9 cellular contexts compared by ENCODE assay signal in genomic region chr19:7013678-7014077, GRCh38. TPM values are rescaled to one million over a fixed set of nuclear protein-coding genes. Genes with fewer than 3 reads are reported as not detected.
DNase-seq lines count a peak whose midpoint lies in the region; ATAC-seq and TF ChIP-seq lines count a peak whose summit lies in the region.
"Had no signal": no experiment of that assay in that cellular context is flagged by ENCODE, and none has a peak within 500 bp of the region (broad histone marks: within the 10 kb centered on the region; RNA-seq: fewer than 3 reads in every experiment).

No MANE protein-coding gene starts in this region.

- BruUV-seq in PC-9 (replicated peaks; lab: Mats Ljungman, UMichigan), result no TSS peak

- DNase-seq in GM23248, result peak; percentile 42
- peak; percentile 55 for DNase-seq in RWPE1 (ENCODE audit: low spot score)
- DNase-seq in inferior parietal cortex (ENCODE audit: extremely low spot score), result peak; percentile 7
- DNase-seq in heart left ventricle, result no peak
- DNase-seq in C1 segment of cervical spinal cord (lab: John Stamatoyannopoulos, UW), result no peak
- DNase-seq in PC-9, result no peak
- DNase-seq: aorta had no signal

- POLR2A ChIA-PET in RWPE1 (lab: Yijun Ruan, JAX; ENCODE audit: low non-redundant PET) (no interaction called here), PC-9 (lab: Charles Lee; ENCODE audit: unreplicated experiment) (no interaction called here)

- WGBS in GM23248 (ENCODE audit: low coverage in 1 of 2, low lambda C conversion rate in 2 of 2, missing lambda C conversion rate in 2 of 2), 2 experiments, result 50 to 57% methylated on average over 4 of the region's 4 CpGs
- WGBS in heart left ventricle, 4 donors, result 64 to 71% (median 68%) methylated on average over 4 of the region's 4 CpGs

- H3K9me2 ChIP-seq in GM23248 (ENCODE audit: insufficient read depth) (no peaks in the 10 kb centered on the region), PC-9 (ENCODE audit: insufficient read depth) (no peaks in the 10 kb centered on the region)

- H3K4me3 ChIP-seq in GM23248 (no peak overlapping the region), heart left ventricle (no peak overlapping the region), PC-9 (no peak overlapping the region)
- H3K4me3 ChIP-seq: SK-N-MC had no signal

- in situ Hi-C loops in GM23248 (cut with MboI), result no loop called here

- H2AFZ ChIP-seq in GM23248, result no peak overlapping the region
- H2AFZ ChIP-seq in PC-9, result no peak overlapping the region

- H3F3A ChIP-seq in GM23248 (ENCODE audit: insufficient read depth), result peaks cover 9% of the 10 kb centered on the region; the same call in 1 of the 2 replicates
- H3F3A ChIP-seq in PC-9 (ENCODE audit: insufficient read depth, low read depth), result no peaks in the 10 kb centered on the region

- H3K36me3 ChIP-seq in GM23248 (ENCODE audit: low read depth), result no peaks in the 10 kb centered on the region
- H3K36me3 ChIP-seq in heart left ventricle, result no peaks in the 10 kb centered on the region
- H3K36me3 ChIP-seq in PC-9 (ENCODE audit: low read depth), result no peaks in the 10 kb centered on the region

- H4K20me1 ChIP-seq in GM23248 (ENCODE audit: insufficient read depth) (no peaks in the 10 kb centered on the region), PC-9 (ENCODE audit: insufficient read depth) (no peaks in the 10 kb centered on the region)

- H3K27me3 ChIP-seq in GM23248 (replicated peaks; ENCODE audit: insufficient read depth), result 0 out of 2 replicates have a peak, but pooled peaks cover 4% of the 10 kb centered on the region
- peaks cover 0 to 24% (median 3%) of the 10 kb centered on the region in 9 donors for H3K27me3 ChIP-seq in heart left ventricle
- H3K27me3 ChIP-seq in PC-9 (ENCODE audit: insufficient read depth, low read depth), result peaks cover 27% of the 10 kb centered on the region

- intact Hi-C loops in heart left ventricle (cut with DNase I) (no loop called here), PC-9 (cut with micrococcal nuclease; ENCODE audit: unreplicated experiment) (no loop called here)

- no peak for ATAC-seq in heart left ventricle

- H3K4me2 ChIP-seq in GM23248 (ENCODE audit: unreplicated experiment), result no peak overlapping the region
- no peak overlapping the region for H3K4me2 ChIP-seq in PC-9

- no peaks in the 10 kb centered on the region for H3K9me3 ChIP-seq in GM23248 (ENCODE audit: low read depth)
- peaks cover 0 to 5% (median 0%) of the 10 kb centered on the region in 12 donors for H3K9me3 ChIP-seq in heart left ventricle
- no peaks in the 10 kb centered on the region for H3K9me3 ChIP-seq in PC-9 (ENCODE audit: insufficient read depth, low read depth)

- CTCF ChIA-PET in RWPE1 (lab: Yijun Ruan, JAX), result interaction anchor here (0.7 kb wide), 1 partner anchor 341 kb away, joined by 3 read pairs; no protein-coding TSS in a partner anchor
- CTCF ChIA-PET in PC-9 (lab: Charles Lee), result no interaction called here

- H3K79me2 ChIP-seq in GM23248 (ENCODE audit: insufficient read depth) (no peaks in the 10 kb centered on the region), PC-9 (ENCODE audit: low read depth) (no peaks in the 10 kb centered on the region)

- TF ChIP-seq POLR2A in heart left ventricle (IDR thresholded peaks at IDR 0.05), result no peak

- H3K9ac ChIP-seq in GM23248, result no peak overlapping the region

- no peak overlapping the region for H3K27ac ChIP-seq in GM23248
- no peak overlapping the region for H3K27ac ChIP-seq in RWPE1
- peak overlapping the region in 1 of 12 donors; percentile 34 for H3K27ac ChIP-seq in heart left ventricle
- no peak overlapping the region for H3K27ac ChIP-seq in PC-9
- H3K27ac ChIP-seq: SK-N-MC had no signal

- H3K4me1 ChIP-seq in GM23248 (ENCODE audit: insufficient read depth) (no peaks in the 10 kb centered on the region), heart left ventricle (peaks cover 0 to 17% (median 0%) of the 10 kb centered on the region in 12 donors), PC-9 (replicated peaks; ENCODE audit: insufficient read depth) (no peaks in the 10 kb centered on the region)

- no peak for TF ChIP-seq CTCF in RWPE1 (conservative IDR thresholded peaks at IDR 0.05; ENCODE audit: low read depth)
- TF ChIP-seq CTCF in heart left ventricle (IDR thresholded peaks at IDR 0.05), result no peak
- TF ChIP-seq CTCF in PC-9 (conservative IDR thresholded peaks at IDR 0.05), result no peak

RNA-seq across cellular contexts. Expression of gene MBD3L2B, which starts 7.6 kb away (rescaled TPM):
- not detected in 2 replicates for total RNA-seq in GM23248 (2014; rRNA removed; shearing (Covaris generic))
- polyA plus RNA-seq in GM23248 (2016; fragmentation: Nextera tagmentation; extraction: Ambion mirVana) (not detected in 2 replicates), heart left ventricle (not detected)
- total RNA-seq in heart left ventricle (not detected), PC-9 (2021) (not detected in 2 replicates)
- total RNA-seq: aorta, pulmonary artery endothelial cell had no signal
- polyA plus RNA-seq: aorta had no signal

RNA-seq across cellular contexts. Expression of gene MBD3L5, which starts 16.7 kb away (rescaled TPM):
- not detected in 2 replicates for total RNA-seq in GM23248 (2014; rRNA removed; shearing (Covaris generic))
- polyA plus RNA-seq in GM23248 (2016; fragmentation: Nextera tagmentation; extraction: Ambion mirVana) (not detected in 2 replicates), heart left ventricle (not detected)
- total RNA-seq in heart left ventricle (not detected), PC-9 (2021) (not detected in 2 replicates)
- total RNA-seq: aorta, pulmonary artery endothelial cell had no signal
- polyA plus RNA-seq: aorta had no signal

RNA-seq across cellular contexts. Expression of gene MBD3L4, which starts 26.3 kb away (rescaled TPM):
- total RNA-seq in GM23248 (2014; rRNA removed; shearing (Covaris generic)), result not detected in 2 replicates
- polyA plus RNA-seq in GM23248 (2016; fragmentation: Nextera tagmentation; extraction: Ambion mirVana), result not detected in 2 replicates
- total RNA-seq in heart left ventricle, result not detected
- not detected for polyA plus RNA-seq in heart left ventricle
- total RNA-seq in PC-9 (2021), result not detected in 2 replicates
- total RNA-seq: aorta, pulmonary artery endothelial cell had no signal
- polyA plus RNA-seq: aorta had no signal

RNA-seq across cellular contexts. Expression of gene MBD3L2, which starts 35.4 kb away (rescaled TPM):
- not detected in 2 replicates for total RNA-seq in GM23248 (2014; rRNA removed; shearing (Covaris generic))
- polyA plus RNA-seq in GM23248 (2016; fragmentation: Nextera tagmentation; extraction: Ambion mirVana) (not detected in 2 replicates), heart left ventricle (not detected)
- total RNA-seq in heart left ventricle (not detected), PC-9 (2021) (not detected in 2 replicates)
- total RNA-seq: aorta, pulmonary artery endothelial cell had no signal
- polyA plus RNA-seq: aorta had no signal

RNA-seq across cellular contexts. Expression of gene MBD3L3, which starts 44.8 kb away (rescaled TPM):
- not detected in 2 replicates for total RNA-seq in GM23248 (2014; rRNA removed; shearing (Covaris generic))
- polyA plus RNA-seq in GM23248 (2016; fragmentation: Nextera tagmentation; extraction: Ambion mirVana) (not detected in 2 replicates), heart left ventricle (not detected)
- total RNA-seq in heart left ventricle (not detected), PC-9 (2021) (not detected in 2 replicates)
- total RNA-seq: aorta, pulmonary artery endothelial cell had no signal
- polyA plus RNA-seq: aorta had no signal

Comparison
In these comparisons a context has a peak if more than half of its experiments do, and no peak if none do; other contexts are left out.
1. DNase-seq: peak in GM23248 (single experiment), RWPE1 (single experiment) and inferior parietal cortex (single experiment); none in heart left ventricle (0 of 5), C1 segment of cervical spinal cord (0 of 14) and PC-9 (0 of 2).